8 cellular contexts compared by ENCODE assay signal in genomic region chr15:75699961-75700874, GRCh38. TPM values are rescaled to one million over a fixed set of nuclear protein-coding genes. Genes with fewer than 3 reads are reported as not detected.
A peak's percentile ranks its signal among the peaks of the same experiment; 100 is the strongest.
DNase-seq lines count a peak whose midpoint lies in the region; ATAC-seq and TF ChIP-seq lines count a peak whose summit lies in the region.
"Not testable (repeated sequence)": the region's sequence is repeated elsewhere in the genome, so short reads cannot be mapped to it uniquely, and the experiment has no call there.

No MANE protein-coding gene starts in this region.

- H3K4me1 ChIP-seq in right cardiac atrium (ENCODE audit: control insufficient read depth, insufficient read depth, low read length): peaks cover 16% of the 10 kb centered on the region
- not testable (repeated sequence) for H3K4me1 ChIP-seq in ovary (ENCODE audit: insufficient read depth); aorta (ENCODE audit: control insufficient read depth in 1 of 2, insufficient read depth in 2 of 2, low read length in 2 of 2)

- TF ChIP-seq CTCF in cardiac fibroblast (IDR thresholded peaks at IDR 0.05; ENCODE audit: low read depth, low read length); ovary (IDR thresholded peaks at IDR 0.05): not testable (repeated sequence)

- not testable (repeated sequence) for H3K27me3 ChIP-seq in right cardiac atrium (ENCODE audit: control insufficient read depth, insufficient read depth); ovary; aorta (ENCODE audit: control insufficient read depth in 1 of 2, insufficient read depth in 2 of 2, low read length in 1 of 2)

- DNase-seq in MV-4-11 (lab: John Stamatoyannopoulos, UW) (peak; percentile 77), T1000 (lab: John Stamatoyannopoulos, UW) (peak; percentile 64), cardiac fibroblast (ENCODE audit: low read depth in 2 of 2) (peak; percentile 63 to 86), right cardiac atrium (peak; percentile 76 to 91 (median 89)), ovary (peak; percentile 61 to 76 (median 69)), aorta (peak; percentile 91 to 94)

- H3K4me3 ChIP-seq in cardiac fibroblast (replicated peaks in 1 of 2; ENCODE audit: low read depth in 2 of 2, low read length in 2 of 2); right cardiac atrium (ENCODE audit: low read length); ovary; aorta (ENCODE audit: low read length in 2 of 2): not testable (repeated sequence)

- ATAC-seq in GM18498 (IDR thresholded peaks at IDR 0.05; ENCODE audit: unreplicated experiment) (peak; percentile 50), HG02763 (IDR thresholded peaks at IDR 0.05; ENCODE audit: unreplicated experiment) (peak; percentile 37), right cardiac atrium (peak; percentile 44 to 51), aorta (ENCODE audit: low FRiP score) (peak; percentile 13)

- H3K27ac ChIP-seq in right cardiac atrium (ENCODE audit: low read length) (peak overlapping the region; percentile 59), ovary (peak overlapping the region in 1 of 2 donors; percentile 20), aorta (ENCODE audit: low read depth in 1 of 2, low read length in 2 of 2) (peak overlapping the region in 1 of 2 donors; percentile 78)

- not testable (repeated sequence) for H3K9me3 ChIP-seq in right cardiac atrium (ENCODE audit: control insufficient read depth, low read length); ovary; aorta (ENCODE audit: control insufficient read depth, low read length)

- TF ChIP-seq POLR2A in ovary (IDR thresholded peaks at IDR 0.05): not testable (repeated sequence)

- not testable (repeated sequence) for TF ChIP-seq EP300 in ovary (IDR thresholded peaks at IDR 0.05)

- 5% methylated on average over 15 of the region's 17 CpGs for whole genome bisulfite sequencing in right cardiac atrium
- 5 to 14% (median 9%) methylated on average over 9 to 15 of the region's 17 CpGs for WGBS in ovary, 3 donors
- 1 to 2% methylated on average over 11 to 16 of the region's 17 CpGs for WGBS in aorta, 2 donors

- H3K36me3 ChIP-seq in ovary; aorta (ENCODE audit: control insufficient read depth in 1 of 2, insufficient read depth in 2 of 2, low read length in 1 of 2): not testable (repeated sequence)

- intact Hi-C loops in right cardiac atrium (cut with DNase I) (loop anchor here in 1 of 4 donors (10.0 kb wide), 1 partner anchor 105 kb away; no protein-coding TSS in a partner anchor), ovary (cut with DNase I) (loop anchor here in 1 of 4 donors (10.0 kb wide), 1 partner anchor 335 kb away; the partner anchor contains the start of gene MAN2C1)
- intact Hi-C loops in aorta (cut with DNase I): not testable (repeated sequence)

RNA-seq across cellular contexts. Expression of gene CSPG4, which starts 12.4 kb away (rescaled TPM):
- total RNA-seq in right cardiac atrium: 10 to 100 TPM; 10.1 to 48.9 (median 16.2) TPM
- polyA plus RNA-seq in right cardiac atrium: 11.5 TPM
- total RNA-seq in ovary: 10 to 100 TPM in 2 of 7 donors, 1 to 10 TPM in 5; 4.2 to 30.0 (median 5.2) TPM
- polyA plus RNA-seq in ovary: 1 to 10 TPM; 3.3 to 7.8 TPM
- total RNA-seq in aorta: 100 to 1,000 TPM in 1 of 2 donors, 10 to 100 TPM in 1; 86.8 to 160 TPM
- polyA plus RNA-seq in aorta: 10 to 100 TPM; 10.6 to 45.1 TPM

RNA-seq across cellular contexts. Expression of gene SNX33, which starts 52.5 kb away (rescaled TPM):
- 10 to 100 TPM; 14.6 to 18.4 (median 17.8) TPM for total RNA-seq in right cardiac atrium
- polyA plus RNA-seq in right cardiac atrium: 13.2 TPM
- total RNA-seq in ovary: 10 to 100 TPM; 16.0 to 37.3 (median 32.3) TPM
- 10 to 100 TPM; 23.4 to 28.3 TPM for polyA plus RNA-seq in ovary
- 10 to 100 TPM; 30.9 to 59.5 TPM for total RNA-seq in aorta
- 10 to 100 TPM in 1 of 2 donors, 1 to 10 TPM in 1; 6.3 to 26.7 TPM for polyA plus RNA-seq in aorta
